8 cellular contexts compared by ENCODE assay signal in the genomic region with DNA sequence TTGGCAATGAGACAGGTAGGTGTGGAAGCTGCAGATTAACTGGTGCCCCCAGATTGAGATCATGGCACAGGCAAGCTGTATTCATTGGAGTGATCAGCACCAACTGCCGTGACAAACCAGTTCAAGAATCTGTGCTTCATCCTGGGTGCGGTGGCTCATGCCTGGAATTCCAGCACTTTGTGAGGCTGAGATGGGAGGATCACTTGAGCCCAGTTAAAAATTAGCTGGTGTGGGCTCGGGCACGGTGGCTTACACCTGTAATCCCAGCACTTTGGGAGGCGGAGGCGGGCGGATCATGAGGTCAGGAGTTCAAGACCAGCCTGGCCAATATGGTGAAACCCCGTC. TPM values are rescaled to one million over a fixed set of nuclear protein-coding genes. Genes with fewer than 3 reads are reported as not detected.
DNase-seq lines count a peak whose midpoint lies in the region; ATAC-seq, FAIRE-seq and TF ChIP-seq lines count a peak whose summit lies in the region.
"Not testable (repeated sequence)": the region's sequence is repeated elsewhere in the genome, so short reads cannot be mapped to it uniquely, and the experiment has no call there.

No MANE protein-coding gene starts in this region.

- H3K4me1 ChIP-seq in mammary epithelial cell (ENCODE audit: insufficient read depth, low read length) (peaks cover 44% of the 10 kb centered on the region), HepG2 (ENCODE audit: insufficient read depth, low read length) (peaks cover 43% of the 10 kb centered on the region)

- POLR2A ChIA-PET in activated CD4-positive, alpha-beta T cell treated with anti-CD3 and anti-CD28 coated beads, Interleukin-2, amount 10 ng/mL, durations not matched to agents 7 days and 5 days (lab: Charles Lee): not testable (repeated sequence)
- POLR2A ChIA-PET in HepG2 (lab: Yijun Ruan, JAX): interaction anchor here (5.7 kb wide), 1 partner anchor 33 kb away, joined by 75 read pairs; a partner anchor contains a TSS

- peaks cover 59% of the 10 kb centered on the region for H3K36me3 Mint-ChIP-seq in activated CD4-positive, alpha-beta T cell treated with anti-CD3 and anti-CD28 coated beads, Interleukin-2, amount 10 ng/mL, durations not matched to agents 7 days and 5 days (ENCODE audit: low read depth)
- not testable (repeated sequence) for H3K36me3 Mint-ChIP-seq in osteocyte (ENCODE audit: unreplicated experiment); type B pancreatic cell

- peak overlapping the region; percentile 9 for H3K27ac Mint-ChIP-seq in activated CD4-positive, alpha-beta T cell treated with anti-CD3 and anti-CD28 coated beads, Interleukin-2, amount 10 ng/mL, durations not matched to agents 7 days and 5 days
- peak overlapping the region; percentile 98 for H3K27ac Mint-ChIP-seq in osteocyte (ENCODE audit: unreplicated experiment)
- peak overlapping the region; percentile 83 for H3K27ac Mint-ChIP-seq in type B pancreatic cell

- dilution Hi-C loops in mammary epithelial cell (cut with HindIII; ENCODE audit: low sequenced_read_pairs): loop anchor here (5.0 kb wide), 1 partner anchor 32 kb away; a partner anchor contains a TSS

- H3K9ac ChIP-seq in mammary epithelial cell (ENCODE audit: insufficient read depth, low read length) (peak overlapping the region; percentile 87), HepG2 (ENCODE audit: insufficient read depth, low read depth, low read length) (peak overlapping the region; percentile 58)

- CTCF ChIA-PET in activated CD4-positive, alpha-beta T cell treated with anti-CD3 and anti-CD28 coated beads, Interleukin-2, amount 10 ng/mL, durations not matched to agents 7 days and 5 days (lab: Charles Lee): interaction anchor here (0.8 to 1.5 kb wide), 2 partner anchors 9 to 19 kb away, joined by 3 read pairs; no protein-coding TSS in a partner anchor
- CTCF ChIA-PET in mammary epithelial cell (lab: Charles Lee; ENCODE audit: low non-redundant PET); HepG2 (lab: Yijun Ruan, JAX; ENCODE audit: low intra/inter-chr PET ratio, low total read pairs): not testable (repeated sequence)

- ATAC-seq in HepG2: peak; percentile 36

- H3K4me3 Mint-ChIP-seq in activated CD4-positive, alpha-beta T cell treated with anti-CD3 and anti-CD28 coated beads, Interleukin-2, amount 10 ng/mL, durations not matched to agents 7 days and 5 days; osteocyte (ENCODE audit: unreplicated experiment); type B pancreatic cell: not testable (repeated sequence)

- H3K4me2 ChIP-seq in mammary epithelial cell (ENCODE audit: insufficient read depth, low read depth, low read length): peak overlapping the region; percentile 62
- H3K4me2 ChIP-seq in HepG2 (ENCODE audit: low read depth, low read length): peak overlapping the region; percentile 49

- not testable (repeated sequence) for H3K27me3 Mint-ChIP-seq in activated CD4-positive, alpha-beta T cell treated with anti-CD3 and anti-CD28 coated beads, Interleukin-2, amount 10 ng/mL, durations not matched to agents 7 days and 5 days; osteocyte (ENCODE audit: unreplicated experiment); type B pancreatic cell

- not testable (repeated sequence) for H2AFZ ChIP-seq in mammary epithelial cell (ENCODE audit: low read depth, low read length); HepG2 (ENCODE audit: low read length)

- not testable (repeated sequence) for FAIRE-seq in HepG2 (lab: Jason Lieb, UNC)

- peak overlapping the region in 2 of 3 experiments; percentile 4 to 16 for H3K4me3 ChIP-seq in mammary epithelial cell (replicated peaks in 1 of 3; ENCODE audit: insufficient read depth in 1 of 3, low read depth in 2 of 3, low read length in 3 of 3)
- not testable (repeated sequence) for H3K4me3 ChIP-seq in fibroblast of mammary gland (ENCODE audit: control insufficient read depth, low read depth, low read length); HepG2 (replicated peaks in 1 of 3; ENCODE audit: insufficient read depth in 1 of 3, low read depth in 2 of 3, low read length in 3 of 3)

- TF ChIP-seq EP300 in HepG2 (IDR thresholded peaks at IDR 0.05; ENCODE audit: low read depth in 2 of 2, low read length in 2 of 2): not testable (repeated sequence)
- peak; percentile 27; the same call in 1 of the 2 replicates for TF ChIP-seq EP300 in HepG2 (CRISPR knock-in tag; IDR thresholded peaks at IDR 0.05; ENCODE audit: borderline replicate concordance)

- H3K4me1 Mint-ChIP-seq in activated CD4-positive, alpha-beta T cell treated with anti-CD3 and anti-CD28 coated beads, Interleukin-2, amount 10 ng/mL, durations not matched to agents 7 days and 5 days: peaks cover 26% of the 10 kb centered on the region
- H3K4me1 Mint-ChIP-seq in osteocyte (ENCODE audit: unreplicated experiment) (peaks cover 37% of the 10 kb centered on the region), type B pancreatic cell (ENCODE audit: unreplicated experiment) (peaks cover 17% of the 10 kb centered on the region)

- not testable (repeated sequence) for H3K36me3 ChIP-seq in mammary epithelial cell (ENCODE audit: insufficient read depth, low read length)
- H3K36me3 ChIP-seq in HepG2 (replicated peaks in 1 of 2; ENCODE audit: control insufficient read depth in 1 of 2, insufficient read depth in 2 of 2, low read length in 2 of 2): peaks cover 2 to 29% of the 10 kb centered on the region in 2 experiments; a peak in 4 of 5 replicates

- H3K27ac ChIP-seq in mammary epithelial cell (ENCODE audit: insufficient read depth, low read depth, low read length) (peak overlapping the region; percentile 100), HepG2 (ENCODE audit: extremely low read length, insufficient read depth, low read length) (peak overlapping the region; percentile 91)

- BruUV-seq in mammary epithelial cell (replicated peaks; lab: Mats Ljungman, UMichigan); HepG2 (replicated peaks; lab: Mats Ljungman, UMichigan): not testable (repeated sequence)

- H3K27me3 ChIP-seq in mammary epithelial cell (ENCODE audit: insufficient read depth, low read length); HepG2 (ENCODE audit: control insufficient read depth in 1 of 2, insufficient read depth in 2 of 2, low read length in 2 of 2): not testable (repeated sequence)

- WGBS in mammary epithelial cell (ENCODE audit: low coverage, missing lambda C conversion rate): 67% methylated on average over 5 of the region's 8 CpGs
- WGBS in HepG2 (ENCODE audit: low lambda C conversion rate): 70% methylated on average over 8 of the region's 8 CpGs

- not testable (repeated sequence) for TF ChIP-seq RAD21 in HepG2 (CRISPR knock-in tag; IDR thresholded peaks at IDR 0.05)

- not testable (repeated sequence) for H4K20me1 ChIP-seq in mammary epithelial cell (ENCODE audit: insufficient read depth, low read length); HepG2 (ENCODE audit: insufficient read depth, low read length)

- TF ChIP-seq POLR2A in HepG2 (IDR thresholded peaks at IDR 0.05; ENCODE audit: insufficient read depth in 1 of 2, low read depth in 2 of 2, low read length in 2 of 2): not testable (repeated sequence)

- H3K9me3 ChIP-seq in mammary epithelial cell (replicated peaks; ENCODE audit: insufficient read depth, low read length); HepG2 (ENCODE audit: low read length): not testable (repeated sequence)

- intact Hi-C loops in mammary epithelial cell (cut with micrococcal nuclease): not testable (repeated sequence)
- intact Hi-C loops in HepG2 (cut with micrococcal nuclease; ENCODE audit: unreplicated experiment): loop anchor here (1.0 kb wide), 1 partner anchor 9 kb away; no protein-coding TSS in a partner anchor

- peaks cover 19% of the 10 kb centered on the region for H3K79me2 ChIP-seq in mammary epithelial cell (ENCODE audit: insufficient read depth, low read length)
- H3K79me2 ChIP-seq in HepG2 (ENCODE audit: insufficient read depth, low read length): not testable (repeated sequence)

- H3K9me3 Mint-ChIP-seq in activated CD4-positive, alpha-beta T cell treated with anti-CD3 and anti-CD28 coated beads, Interleukin-2, amount 10 ng/mL, durations not matched to agents 7 days and 5 days; osteocyte (ENCODE audit: unreplicated experiment); type B pancreatic cell: not testable (repeated sequence)

- in situ Hi-C loops in mammary epithelial cell (cut with MboI; ENCODE audit: low sequenced_read_pairs in 2 of 2): loop anchor here in 1 of 2 donors (5.0 to 10.0 kb wide), 2 partner anchors 32 to 75 kb away; a partner anchor contains a TSS
- in situ Hi-C loops in HepG2 (cut with HindIII; ENCODE audit: extremely low pct_ligation_motif_present, low pct_unique_long_range_greater_than_20kb): not testable (repeated sequence)

- peak; percentile 38 for DNase-seq in Daoy (ENCODE audit: low read depth)
- DNase-seq in NCI-H226: peak; percentile 74
- not testable (repeated sequence) for DNase-seq in activated CD4-positive, alpha-beta T cell treated with anti-CD3 and anti-CD28 coated beads, Interleukin-2, amount 10 ng/mL, durations not matched to agents 7 days and 5 days; osteocyte (ENCODE audit: extremely low spot score, unreplicated experiment); type B pancreatic cell (ENCODE audit: extremely low spot score, unreplicated experiment)
- DNase-seq in mammary epithelial cell: peak; percentile 77
- peak; percentile 53 for DNase-seq in fibroblast of mammary gland (ENCODE audit: low read depth)
- DNase-seq in HepG2 (ENCODE audit: low spot score): peak; percentile 63

- TF ChIP-seq CTCF in mammary epithelial cell (conservative IDR thresholded peaks at IDR 0.05 in 1 of 2, IDR thresholded peaks at IDR 0.05 in 1 of 2; ENCODE audit: extremely low read depth in 1 of 2, insufficient read depth in 1 of 2, low read depth in 1 of 2, low read length in 2 of 2); fibroblast of mammary gland (conservative IDR thresholded peaks at IDR 0.05; ENCODE audit: control insufficient read depth, insufficient read depth, low read depth, low read length); HepG2 (CRISPR knock-in tag; IDR thresholded peaks at IDR 0.05); osteocyte (IDR thresholded peaks at IDR 0.05); type B pancreatic cell (conservative IDR thresholded peaks at IDR 0.05): not testable (repeated sequence)

RNA-seq across cellular contexts. Expression of a gene that starts 33.1 kb away (rescaled TPM):
- 2.3 and 2.9 TPM in 2 replicates for total RNA-seq in Daoy (2014; rRNA removed; shearing (Covaris generic))
- total RNA-seq in activated CD4-positive, alpha-beta T cell treated with anti-CD3 and anti-CD28 coated beads, Interleukin-2, amount 10 ng/mL, durations not matched to agents 7 days and 5 days: 10 to 100 TPM; 45.0 to 49.6 TPM
- total RNA-seq in mammary epithelial cell: 1 to 10 TPM; 4.5 to 5.7 TPM
- polyA plus RNA-seq in mammary epithelial cell: 2.9 TPM
- polyA minus RNA-seq in mammary epithelial cell: 8.0 TPM
- total RNA-seq in HepG2 (2016; rRNA removed; fragmentation: Illumina TruSeq; extraction: Trizol): 22.2 and 31.1 TPM in 2 replicates
- 1.6 and 2.2 TPM in 2 replicates for total RNA-seq in HepG2 (2016; cell fraction: cytosol; rRNA removed; fragmentation: Illumina TruSeq; extraction: Trizol; ENCODE audit: low read depth)
- 22.9 and 30.3 TPM in 2 replicates for total RNA-seq in HepG2 (2016; cell fraction: insoluble cytoplasmic fraction; rRNA removed; fragmentation: Illumina TruSeq; extraction: Trizol)
- total RNA-seq in HepG2 (2016; cell fraction: membrane; rRNA removed; fragmentation: Illumina TruSeq; extraction: Trizol): 6.6 and 8.3 TPM in 2 replicates
- 26.9 and 27.1 TPM in 2 replicates for total RNA-seq in HepG2 (2016; cell fraction: nucleus; rRNA removed; fragmentation: Illumina TruSeq; extraction: Trizol)
- polyA plus RNA-seq in HepG2 (2011; rRNA removed): 23.8 and 25.1 TPM in 2 replicates
- 12.7 and 16.6 TPM in 2 replicates for polyA plus RNA-seq in HepG2 (2011; cell fraction: cytosol; rRNA removed)
- 24.5 and 34.7 TPM in 2 replicates for polyA plus RNA-seq in HepG2 (2011; cell fraction: nucleus; rRNA removed)
- polyA plus RNA-seq in HepG2 (2012): 11.2 and 17.0 TPM in 2 replicates
- polyA plus RNA-seq in HepG2 (2016; cell fraction: cytosol; fragmentation: Illumina TruSeq; extraction: Trizol; ENCODE audit: low read depth): 0.84 and 1.2 TPM in 2 replicates
- polyA plus RNA-seq in HepG2 (2016; cell fraction: insoluble cytoplasmic fraction; fragmentation: Illumina TruSeq; extraction: Trizol; ENCODE audit: low read depth): 14.4 and 15.3 TPM in 2 replicates
- 1.9 and 2.2 TPM in 2 replicates for polyA plus RNA-seq in HepG2 (2016; cell fraction: membrane; fragmentation: Illumina TruSeq; extraction: Trizol; ENCODE audit: low read depth)
- 20.1 and 22.5 TPM in 2 replicates for polyA plus RNA-seq in HepG2 (2016; cell fraction: nucleus; fragmentation: Illumina TruSeq; extraction: Trizol; ENCODE audit: insufficient read depth, low read depth)
- 7.9 and 31.1 TPM in 2 replicates for polyA minus RNA-seq in HepG2 (2011; rRNA and poly(A)+ RNA removed; ENCODE audit: low replicate concordance)
- polyA minus RNA-seq in HepG2 (2011; cell fraction: cytosol; rRNA and poly(A)+ RNA removed): 14.6 and 20.1 TPM in 2 replicates
- polyA minus RNA-seq in HepG2 (2011; cell fraction: nucleus; rRNA and poly(A)+ RNA removed): 47.4 and 79.1 TPM in 2 replicates
- 0.35 TPM in 1 of 2 replicates, not detected in the other for total RNA-seq in osteocyte
- 1.6 and 3.6 TPM in 2 replicates for total RNA-seq in type B pancreatic cell (ENCODE audit: low replicate concordance)

RNA-seq across cellular contexts. Expression of a gene that starts 33.8 kb away (rescaled TPM):
- total RNA-seq in Daoy (2014; rRNA removed; shearing (Covaris generic)): 25.1 and 26.3 TPM in 2 replicates
- 100 to 1,000 TPM in 1 of 2 experiments, 10 to 100 TPM in 1; 98.4 to 106 TPM for total RNA-seq in activated CD4-positive, alpha-beta T cell treated with anti-CD3 and anti-CD28 coated beads, Interleukin-2, amount 10 ng/mL, durations not matched to agents 7 days and 5 days
- 100 to 1,000 TPM in 1 of 2 donors, 10 to 100 TPM in 1; 77.3 to 114 TPM for total RNA-seq in mammary epithelial cell
- polyA plus RNA-seq in mammary epithelial cell: 20.6 TPM
- polyA minus RNA-seq in mammary epithelial cell: 64.2 TPM
- total RNA-seq in HepG2 (2016; rRNA removed; fragmentation: Illumina TruSeq; extraction: Trizol): 92.1 and 109 TPM in 2 replicates
- 30.7 and 32.1 TPM in 2 replicates for total RNA-seq in HepG2 (2016; cell fraction: cytosol; rRNA removed; fragmentation: Illumina TruSeq; extraction: Trizol; ENCODE audit: low read depth)
- 93.7 and 102 TPM in 2 replicates for total RNA-seq in HepG2 (2016; cell fraction: insoluble cytoplasmic fraction; rRNA removed; fragmentation: Illumina TruSeq; extraction: Trizol)
- 40.1 and 45.4 TPM in 2 replicates for total RNA-seq in HepG2 (2016; cell fraction: membrane; rRNA removed; fragmentation: Illumina TruSeq; extraction: Trizol)
- total RNA-seq in HepG2 (2016; cell fraction: nucleus; rRNA removed; fragmentation: Illumina TruSeq; extraction: Trizol): 117 and 122 TPM in 2 replicates
- 37.3 and 43.8 TPM in 2 replicates for polyA plus RNA-seq in HepG2 (2011; rRNA removed)
- polyA plus RNA-seq in HepG2 (2011; cell fraction: cytosol; rRNA removed): 20.7 and 26.9 TPM in 2 replicates
- polyA plus RNA-seq in HepG2 (2011; cell fraction: nucleus; rRNA removed): 67.5 and 77.8 TPM in 2 replicates
- polyA plus RNA-seq in HepG2 (2012): 46.4 and 55.2 TPM in 2 replicates
- polyA plus RNA-seq in HepG2 (2016; cell fraction: cytosol; fragmentation: Illumina TruSeq; extraction: Trizol; ENCODE audit: low read depth): 12.3 and 18.6 TPM in 2 replicates
- polyA plus RNA-seq in HepG2 (2016; cell fraction: insoluble cytoplasmic fraction; fragmentation: Illumina TruSeq; extraction: Trizol; ENCODE audit: low read depth): 85.8 and 89.0 TPM in 2 replicates
- polyA plus RNA-seq in HepG2 (2016; cell fraction: membrane; fragmentation: Illumina TruSeq; extraction: Trizol; ENCODE audit: low read depth): 27.6 and 32.5 TPM in 2 replicates
- polyA plus RNA-seq in HepG2 (2016; cell fraction: nucleus; fragmentation: Illumina TruSeq; extraction: Trizol; ENCODE audit: insufficient read depth, low read depth): 97.6 and 113 TPM in 2 replicates
- polyA minus RNA-seq in HepG2 (2011; rRNA and poly(A)+ RNA removed; ENCODE audit: low replicate concordance): 26.0 and 106 TPM in 2 replicates
- 21.5 and 23.9 TPM in 2 replicates for polyA minus RNA-seq in HepG2 (2011; cell fraction: cytosol; rRNA and poly(A)+ RNA removed)
- polyA minus RNA-seq in HepG2 (2011; cell fraction: nucleus; rRNA and poly(A)+ RNA removed): 213 and 290 TPM in 2 replicates
- 45.8 and 48.1 TPM in 2 replicates for total RNA-seq in osteocyte
- 26.5 and 58.5 TPM in 2 replicates for total RNA-seq in type B pancreatic cell (ENCODE audit: low replicate concordance)

Comparison
In these comparisons a context has a peak if more than half of its experiments do, and no peak if none do; other contexts are left out.
1. H3K27ac Mint-ChIP-seq: peak in every context shown above with its lines; median percentile 98 in osteocyte; 83 in type B pancreatic cell; 9 in activated CD4-positive, alpha-beta T cell treated with anti-CD3 and anti-CD28 coated beads, Interleukin-2, amount 10 ng/mL, durations not matched to agents 7 days and 5 days.